Comparison of ENCODE assay signal across 14 cellular contexts in the genomic region with DNA sequence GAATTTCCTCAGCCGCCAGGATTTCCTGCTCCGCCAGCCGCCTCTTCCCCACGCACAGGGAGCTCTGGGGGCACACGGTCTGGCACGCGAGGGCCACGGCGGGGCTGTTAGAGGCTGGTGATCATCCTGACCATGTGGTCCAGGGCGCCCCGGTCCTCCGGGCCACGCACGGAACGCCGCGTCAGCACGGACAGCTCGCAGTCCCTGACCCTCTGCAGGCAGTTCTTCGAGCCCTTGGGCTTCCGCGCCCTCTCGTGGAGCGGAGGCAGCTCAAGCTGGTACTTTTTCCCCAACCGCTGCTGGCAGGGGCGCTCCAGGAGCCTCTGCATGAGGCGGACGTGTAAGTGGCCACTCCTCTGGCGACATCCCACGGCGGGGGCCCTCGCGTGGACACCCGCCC. TPM values are rescaled to one million over a fixed set of nuclear protein-coding genes. Genes with fewer than 3 reads are reported as not detected.
DNase-seq lines count a peak whose midpoint lies in the region; TF ChIP-seq lines count a peak whose summit lies in the region.
"Not testable (repeated sequence)": the region's sequence is repeated elsewhere in the genome, so short reads cannot be mapped to it uniquely, and the experiment has no call there.
"Had no signal": no experiment of that assay in that cellular context is flagged by ENCODE, and none has a peak within 500 bp of the region (broad histone marks: within the 10 kb centered on the region; RNA-seq: fewer than 3 reads in every experiment).

No MANE protein-coding gene starts in this region.

- not testable (repeated sequence) for H3K9me3 ChIP-seq in transverse colon

- H3K36me3 ChIP-seq in transverse colon = not testable (repeated sequence)

- peak; percentile 33 for TF ChIP-seq CTCF in C4-2B (conservative IDR thresholded peaks at IDR 0.05)
- TF ChIP-seq CTCF in LNCaP clone FGC (IDR thresholded peaks at IDR 0.05; ENCODE audit: control insufficient read depth, extremely low read depth, insufficient read depth) = peak; percentile 44
- peak in 1 of 56 donors; percentile 7 for TF ChIP-seq CTCF in dorsolateral prefrontal cortex (IDR thresholded peaks at IDR 0.05 in 54 of 56, conservative IDR thresholded peaks at IDR 0.05 in 2 of 56; ENCODE audit: low read depth in 1 of 56, partially characterized antibody in 56 of 56)
- TF ChIP-seq CTCF in transverse colon (IDR thresholded peaks at IDR 0.05) = not testable (repeated sequence)

- intact Hi-C loops in dorsolateral prefrontal cortex (cut with DNase I); transverse colon (cut with DNase I; ENCODE audit: low total_unique reads): not testable (repeated sequence)

- not testable (repeated sequence) for TF ChIP-seq EP300 in transverse colon (IDR thresholded peaks at IDR 0.05; ENCODE audit: low read depth)

- 73% methylated on average over 12 of the region's 34 CpGs; no CpG with 5 or more reads in 1 of the 2 donors for WGBS in transverse colon (ENCODE audit: low coverage in 1 of 2), 2 donors

- not testable (repeated sequence) for H3K27me3 ChIP-seq in dorsolateral prefrontal cortex, transverse colon

- DNase-seq in LNCaP clone FGC (ENCODE audit: low read depth) (peak; percentile 2), NCI-H2227 (lab: John Stamatoyannopoulos, UW; ENCODE audit: unreplicated experiment) (peak; percentile 64), NCI-H748 (lab: John Stamatoyannopoulos, UW; ENCODE audit: unreplicated experiment) (peak; percentile 64), SK-MEL-5 (ENCODE audit: low read depth, low spot score) (peak; percentile 60), dorsolateral prefrontal cortex (peak in 1 of 10 donors; percentile 14), mucosa of gallbladder (ENCODE audit: low spot score) (peak; percentile 24)
- not testable (repeated sequence) for DNase-seq in transverse colon

- H3K4me3 ChIP-seq in LNCaP clone FGC (ENCODE audit: low read depth, low read length) (peak overlapping the region; percentile 45), dorsolateral prefrontal cortex (peak overlapping the region in 31 of 59 donors; percentile 12 to 55 (median 36)), transverse colon (peak overlapping the region in 3 of 4 donors; percentile 23 to 37 (median 26))

- TF ChIP-seq POLR2A in transverse colon (IDR thresholded peaks at IDR 0.05) = not testable (repeated sequence)

- H3K4me1 ChIP-seq in transverse colon = not testable (repeated sequence)

- in situ Hi-C loops in SK-MEL-5 (cut with HindIII; ENCODE audit: low pct_unique_long_range_greater_than_20kb, low sequenced_read_pairs); transverse colon (cut with MboI; ENCODE audit: low pct_ligation_motif_present in 1 of 4, low pct_unique_long_range_greater_than_20kb in 1 of 4, low sequenced_read_pairs in 3 of 4): not testable (repeated sequence)

- H3K27ac ChIP-seq in C4-2B, dorsolateral prefrontal cortex, transverse colon: not testable (repeated sequence)

RNA-seq across cellular contexts. Expression of a gene that starts 10.0 kb away (rescaled TPM):
- 23.7 and 23.9 TPM in 2 replicates for total RNA-seq in SK-MEL-5 (2014; rRNA removed; shearing (Covaris generic))
- 9.5 and 11.4 TPM in 2 replicates for polyA plus RNA-seq in SK-MEL-5 (2015; cell fraction: cytosol; rRNA removed)
- 9.6 and 14.4 TPM in 2 replicates for polyA plus RNA-seq in SK-MEL-5 (2015; cell fraction: nucleus; rRNA removed)
- total RNA-seq in dorsolateral prefrontal cortex = under 1 TPM in 1 of 120 experiments, not detected in 119; 0.59 TPM
- total RNA-seq in mucosa of gallbladder = not detected
- not detected for total RNA-seq in transverse colon
- total RNA-seq: CD4-positive, alpha-beta memory T cell; H1; H9; IMR-90 had no signal
- polyA plus RNA-seq: BJ; CD14-positive monocyte; CD4-positive, alpha-beta memory T cell; H1; IMR-90 had no signal

RNA-seq across cellular contexts. Expression of a gene that starts 34.6 kb away (rescaled TPM):
- not detected in 2 replicates for total RNA-seq in SK-MEL-5 (2014; rRNA removed; shearing (Covaris generic))
- polyA plus RNA-seq in SK-MEL-5 (2015; cell fraction: cytosol; rRNA removed) = not detected in 2 replicates
- not detected in 2 replicates for polyA plus RNA-seq in SK-MEL-5 (2015; cell fraction: nucleus; rRNA removed)
- not detected for total RNA-seq in dorsolateral prefrontal cortex
- not detected for total RNA-seq in mucosa of gallbladder
- total RNA-seq in transverse colon = not detected
- total RNA-seq: CD4-positive, alpha-beta memory T cell; H1; H9; IMR-90 had no signal
- polyA plus RNA-seq: BJ; CD14-positive monocyte; CD4-positive, alpha-beta memory T cell; H1; IMR-90 had no signal

RNA-seq across cellular contexts. Expression of a gene that starts 41.2 kb away (rescaled TPM):
- not detected in 2 replicates for total RNA-seq in SK-MEL-5 (2014; rRNA removed; shearing (Covaris generic))
- polyA plus RNA-seq in SK-MEL-5 (2015; cell fraction: cytosol; rRNA removed) = not detected in 2 replicates
- not detected in 2 replicates for polyA plus RNA-seq in SK-MEL-5 (2015; cell fraction: nucleus; rRNA removed)
- total RNA-seq in dorsolateral prefrontal cortex = not detected
- not detected for total RNA-seq in mucosa of gallbladder
- total RNA-seq in transverse colon = not detected
- total RNA-seq: CD4-positive, alpha-beta memory T cell; H1; H9; IMR-90 had no signal
- polyA plus RNA-seq: BJ; CD14-positive monocyte; CD4-positive, alpha-beta memory T cell; H1; IMR-90 had no signal

RNA-seq across cellular contexts. Expression of a gene that starts 46.1 kb away (rescaled TPM):
- total RNA-seq in SK-MEL-5 (2014; rRNA removed; shearing (Covaris generic)) = not detected in 2 replicates
- not detected in 2 replicates for polyA plus RNA-seq in SK-MEL-5 (2015; cell fraction: cytosol; rRNA removed)
- polyA plus RNA-seq in SK-MEL-5 (2015; cell fraction: nucleus; rRNA removed) = not detected in 2 replicates
- total RNA-seq in dorsolateral prefrontal cortex (not detected), mucosa of gallbladder (not detected), transverse colon (not detected)
- total RNA-seq: CD4-positive, alpha-beta memory T cell; H1; H9; IMR-90 had no signal
- polyA plus RNA-seq: BJ; CD14-positive monocyte; CD4-positive, alpha-beta memory T cell; H1; IMR-90 had no signal

RNA-seq across cellular contexts. Expression of a gene that starts 53.7 kb away (rescaled TPM):
- not detected in 2 replicates for total RNA-seq in SK-MEL-5 (2014; rRNA removed; shearing (Covaris generic))
- not detected in 2 replicates for polyA plus RNA-seq in SK-MEL-5 (2015; cell fraction: cytosol; rRNA removed)
- not detected in 2 replicates for polyA plus RNA-seq in SK-MEL-5 (2015; cell fraction: nucleus; rRNA removed)
- total RNA-seq in dorsolateral prefrontal cortex (not detected), mucosa of gallbladder (not detected), transverse colon (not detected)
- total RNA-seq: CD4-positive, alpha-beta memory T cell; H1; H9; IMR-90 had no signal
- polyA plus RNA-seq: BJ; CD14-positive monocyte; CD4-positive, alpha-beta memory T cell; H1; IMR-90 had no signal

Comparison
In these comparisons a context has a peak if more than half of its experiments do, and no peak if none do; other contexts are left out.
1. RNA of a gene that starts 10.0 kb away (total RNA-seq): 23.7 to 23.9 TPM in SK-MEL-5; 0.59 TPM in dorsolateral prefrontal cortex, not detected in mucosa of gallbladder (single experiment) and not detected in transverse colon; every median in the first group is over 10 times any median in the second.
2. Peak in every context shown above with its lines, with median percentiles within 50 percentile points of each other: H3K4me3 ChIP-seq.